10 cellular contexts compared by ENCODE assay signal in the genomic region with DNA sequence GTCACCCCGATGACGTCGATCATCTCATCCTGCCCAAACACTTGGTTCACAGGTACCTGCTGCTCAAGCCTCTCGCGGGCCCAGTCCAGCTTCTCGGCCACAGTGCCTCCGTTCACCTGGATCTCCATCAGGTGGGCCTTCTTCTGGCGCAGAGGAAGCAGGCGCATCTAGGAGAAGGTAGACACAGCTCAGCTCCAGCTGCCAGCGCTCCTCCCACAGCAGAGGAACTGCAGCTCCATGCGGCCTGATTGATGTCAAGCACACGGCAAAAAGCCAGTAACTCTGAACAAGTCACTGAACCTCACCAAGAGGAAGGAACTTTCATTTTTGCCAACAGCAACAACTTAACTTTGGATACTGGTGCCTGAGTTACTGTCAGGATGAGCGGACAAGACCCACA. TPM values are rescaled to one million over a fixed set of nuclear protein-coding genes. Genes with fewer than 3 reads are reported as not detected.
DNase-seq lines count a peak whose midpoint lies in the region; ATAC-seq and TF ChIP-seq lines count a peak whose summit lies in the region.
"Had no signal": no experiment of that assay in that cellular context is flagged by ENCODE, and none has a peak within 500 bp of the region (broad histone marks: within the 10 kb centered on the region; RNA-seq: fewer than 3 reads in every experiment).

No MANE protein-coding gene starts in this region.

- DNase-seq in heart right ventricle = no peak
- DNase-seq in Right ventricle myocardium inferior (ENCODE audit: missing footprints) = no peak
- DNase-seq in vagina (ENCODE audit: extremely low spot score in 2 of 2) = no peak

- H3K4me3 ChIP-seq in heart right ventricle (peak overlapping the region in 2 of 10 donors; percentile 24 to 83), iPS-15b (ENCODE audit: low read depth, low read length) (peak overlapping the region; percentile 11), vagina (no peak overlapping the region)

- peaks cover 41% of the 10 kb centered on the region for H3K4me1 Mint-ChIP-seq in activated naive CD8-positive, alpha-beta T cell (ENCODE audit: low read depth)

- no peak for TF ChIP-seq CTCF in heart right ventricle (IDR thresholded peaks at IDR 0.05)
- TF ChIP-seq CTCF in vagina (IDR thresholded peaks at IDR 0.05) = no peak

- peak overlapping the region; percentile 71 for H3K9ac ChIP-seq in iPS-15b (ENCODE audit: low read depth, low read length)

- H3K9me3 ChIP-seq in heart right ventricle = no peaks in the 10 kb centered on the region
- no peaks in the 10 kb centered on the region for H3K9me3 ChIP-seq in iPS-15b (ENCODE audit: control insufficient read depth, insufficient read depth, low read length)
- H3K9me3 ChIP-seq in vagina = no peaks in the 10 kb centered on the region

- H3K9me3 Mint-ChIP-seq in activated naive CD8-positive, alpha-beta T cell (ENCODE audit: low read depth) = no peaks in the 10 kb centered on the region
- H3K9me3 Mint-ChIP-seq: memory B cell had no signal

- H3K36me3 ChIP-seq in heart right ventricle (peaks cover 20 to 75% (median 58%) of the 10 kb centered on the region in 9 donors), iPS-15b (ENCODE audit: control insufficient read depth, insufficient read depth, low read length) (peaks cover 77% of the 10 kb centered on the region), vagina (peaks cover 0 to 67% of the 10 kb centered on the region in 2 donors)

- peaks cover 27% of the 10 kb centered on the region for H3K36me3 Mint-ChIP-seq in activated naive CD8-positive, alpha-beta T cell

- H3K27me3 ChIP-seq in heart right ventricle = no peaks in the 10 kb centered on the region
- no peaks in the 10 kb centered on the region for H3K27me3 ChIP-seq in iPS-15b (ENCODE audit: control insufficient read depth, insufficient read depth, low read length)
- H3K27me3 ChIP-seq in vagina = no peaks in the 10 kb centered on the region

- no peak for TF ChIP-seq POLR2A in vagina (IDR thresholded peaks at IDR 0.05)

- peaks cover 35 to 79% (median 70%) of the 10 kb centered on the region in 9 donors for H3K4me1 ChIP-seq in heart right ventricle
- peaks cover 13% of the 10 kb centered on the region for H3K4me1 ChIP-seq in iPS-15b (ENCODE audit: control insufficient read depth, insufficient read depth, low read length)
- H3K4me1 ChIP-seq in vagina = peaks cover 63% of the 10 kb centered on the region

- intact Hi-C loops in heart right ventricle (cut with DNase I) (loop anchor here in 6 of 10 donors (5.0 to 10.0 kb wide), 7 partner anchors 78 to 531 kb away; a partner anchor contains a TSS), Right ventricle myocardium inferior (cut with DNase I) (loop anchor here (5.0 kb wide), 2 partner anchors 217 to 443 kb away; a partner anchor contains a TSS), vagina (cut with DNase I) (loop anchor here (10.0 kb wide), 2 partner anchors 81 to 451 kb away; no protein-coding TSS in a partner anchor)

- peak overlapping the region in 8 of 10 donors; percentile 42 to 99 (median 74) for H3K27ac ChIP-seq in heart right ventricle
- peak overlapping the region; percentile 98 for H3K27ac ChIP-seq in vagina

- peak overlapping the region; percentile 58 for H3K27ac Mint-ChIP-seq in activated naive CD8-positive, alpha-beta T cell
- H3K27ac Mint-ChIP-seq: memory B cell had no signal

- H3K4me3 Mint-ChIP-seq in activated naive CD8-positive, alpha-beta T cell = peak overlapping the region; percentile 97
- H3K4me3 Mint-ChIP-seq: memory B cell had no signal

- 80 to 86% methylated on average over 13 of the region's 13 CpGs for WGBS in heart right ventricle, 2 donors

- no peaks in the 10 kb centered on the region for H3K27me3 Mint-ChIP-seq in activated naive CD8-positive, alpha-beta T cell
- H3K27me3 Mint-ChIP-seq: memory B cell had no signal

- ATAC-seq in heart right ventricle = no peak
- ATAC-seq in Right ventricle myocardium inferior = no peak
- ATAC-seq in HG03432 (IDR thresholded peaks at IDR 0.05; ENCODE audit: unreplicated experiment) = no peak
- ATAC-seq in GM21360 (IDR thresholded peaks at IDR 0.05; ENCODE audit: unreplicated experiment) = no peak
- no peak for ATAC-seq in HG02884 (IDR thresholded peaks at IDR 0.05; ENCODE audit: unreplicated experiment)

RNA-seq across cellular contexts. Expression of a gene that starts 4.0 kb away (rescaled TPM):
- total RNA-seq in heart right ventricle = 100 to 1,000 TPM; 215 to 604 (median 286) TPM
- polyA plus RNA-seq in heart right ventricle = 1,000 to 10,000 TPM in 1 of 2 donors, 100 to 1,000 TPM in 1; 472 to 1,621 TPM
- 355 TPM for total RNA-seq in Right ventricle myocardium inferior
- total RNA-seq in vagina = 2,613 TPM

RNA-seq across cellular contexts. Expression of a gene that starts 34.4 kb away (rescaled TPM):
- total RNA-seq in heart right ventricle (10 to 100 TPM; 30.3 to 67.9 (median 41.6) TPM), Right ventricle myocardium inferior (40.5 TPM), vagina (42.2 TPM)
- 10 to 100 TPM; 29.8 to 85.8 TPM for polyA plus RNA-seq in heart right ventricle
- total RNA-seq: HT-29 had no signal
